ENCODE assay signal across 16 cellular contexts in genomic region chr3:74642876-74643275, GRCh38. TPM values are rescaled to one million over a fixed set of nuclear protein-coding genes. Genes with fewer than 3 reads are reported as not detected.
DNase-seq lines count a peak whose midpoint lies in the region; ATAC-seq and TF ChIP-seq lines count a peak whose summit lies in the region.
"Had no signal": no experiment of that assay in that cellular context is flagged by ENCODE, and none has a peak within 500 bp of the region (broad histone marks: within the 10 kb centered on the region; RNA-seq: fewer than 3 reads in every experiment).

No MANE protein-coding gene starts in this region.

- no peaks in the 10 kb centered on the region for H3K9me3 Mint-ChIP-seq in MCF 10A (ENCODE audit: unreplicated experiment)

- H3K27me3 ChIP-seq in breast epithelium (no peaks in the 10 kb centered on the region), mammary epithelial cell (ENCODE audit: insufficient read depth, low read length) (no peaks in the 10 kb centered on the region), right atrium auricular region (no peaks in the 10 kb centered on the region), stomach (no peaks in the 10 kb centered on the region)

- DNase-seq in MCF 10A (ENCODE audit: unreplicated experiment): no peak
- DNase-seq in breast epithelium (ENCODE audit: low spot score in 2 of 2): no peak
- DNase-seq in mammary epithelial cell: no peak
- DNase-seq in right atrium auricular region (ENCODE audit: low spot score): no peak
- no peak for DNase-seq in stomach
- DNase-seq in NCI-H2029 (lab: John Stamatoyannopoulos, UW): no peak
- DNase-seq: 8988T, DMS 273 treated with DMSO at 0.1 percent for 48 hours, HCEC 1CT, MV-4-11, NCI-H1417 treated with DMSO at 0.1 percent for 48 hours, NCI-H2029 treated with DMSO at 0.1 percent for 48 hours, NCI-H510A had no signal

- H3K4me3 ChIP-seq in breast epithelium (no peak overlapping the region), mammary epithelial cell (replicated peaks in 1 of 3; ENCODE audit: insufficient read depth in 1 of 3, low read depth in 2 of 3, low read length in 3 of 3) (no peak overlapping the region), right atrium auricular region (no peak overlapping the region), stomach (no peak overlapping the region)

- BruUV-seq in MCF 10A (replicated peaks; lab: Mats Ljungman, UMichigan): no TSS peak
- BruUV-seq in mammary epithelial cell (replicated peaks; lab: Mats Ljungman, UMichigan): no TSS peak

- 96% methylated on average over 1 of the region's 1 CpG for WGBS in mammary epithelial cell (ENCODE audit: low coverage, missing lambda C conversion rate)
- 79 to 90% (median 88%) methylated on average over 1 of the region's 1 CpG for WGBS in stomach, 5 donors

- TF ChIP-seq CTCF in MCF 10A (IDR thresholded peaks at IDR 0.05; ENCODE audit: unreplicated experiment) (no peak), breast epithelium (IDR thresholded peaks at IDR 0.05) (no peak), mammary epithelial cell (conservative IDR thresholded peaks at IDR 0.05 in 1 of 2, IDR thresholded peaks at IDR 0.05 in 1 of 2; ENCODE audit: extremely low read depth in 1 of 2, insufficient read depth in 1 of 2, low read depth in 1 of 2, low read length in 2 of 2) (no peak), right atrium auricular region (IDR thresholded peaks at IDR 0.05) (no peak), stomach (IDR thresholded peaks at IDR 0.05) (no peak)

- peak overlapping the region; percentile 37 for H3K27ac Mint-ChIP-seq in MCF 10A (ENCODE audit: low read depth, unreplicated experiment)

- no peak overlapping the region for H3K4me3 Mint-ChIP-seq in MCF 10A (ENCODE audit: unreplicated experiment)

- ATAC-seq in HG02870 (IDR thresholded peaks at IDR 0.05; ENCODE audit: unreplicated experiment) (no peak), GM18517 (IDR thresholded peaks at IDR 0.05; ENCODE audit: unreplicated experiment) (no peak)
- ATAC-seq: Panc1 had no signal

- H3K4me1 ChIP-seq in breast epithelium (no peaks in the 10 kb centered on the region), mammary epithelial cell (ENCODE audit: insufficient read depth, low read length) (peaks cover 33% of the 10 kb centered on the region), right atrium auricular region (peaks cover 0 to 9% of the 10 kb centered on the region in 2 donors), stomach (peaks cover 0 to 7% (median 0%) of the 10 kb centered on the region in 4 donors)

- POLR2A ChIA-PET in MCF 10A (lab: Yijun Ruan, JAX): no interaction called here

- dilution Hi-C loops in mammary epithelial cell (cut with HindIII; ENCODE audit: low sequenced_read_pairs): no loop called here

- H3K27me3 Mint-ChIP-seq in MCF 10A (ENCODE audit: insufficient read depth, unreplicated experiment): no peaks in the 10 kb centered on the region

- no peaks in the 10 kb centered on the region for H3K9me3 ChIP-seq in breast epithelium
- no peaks in the 10 kb centered on the region for H3K9me3 ChIP-seq in mammary epithelial cell (replicated peaks; ENCODE audit: insufficient read depth, low read length)
- H3K9me3 ChIP-seq in right atrium auricular region: no peaks in the 10 kb centered on the region
- H3K9me3 ChIP-seq in stomach: no peaks in the 10 kb centered on the region

- in situ Hi-C loops in mammary epithelial cell (cut with MboI; ENCODE audit: low sequenced_read_pairs in 2 of 2): no loop called here

- H3K27ac ChIP-seq in breast epithelium: peak overlapping the region in 1 of 2 donors; percentile 26
- H3K27ac ChIP-seq in mammary epithelial cell (ENCODE audit: insufficient read depth, low read depth, low read length): peak overlapping the region; percentile 40
- H3K27ac ChIP-seq in right atrium auricular region: peak overlapping the region; percentile 78 to 94
- H3K27ac ChIP-seq in stomach: peak overlapping the region in 4 of 5 donors; percentile 31 to 63 (median 50)

- H3K36me3 ChIP-seq in breast epithelium: no peaks in the 10 kb centered on the region
- H3K36me3 ChIP-seq in mammary epithelial cell (ENCODE audit: insufficient read depth, low read length): no peaks in the 10 kb centered on the region
- H3K36me3 ChIP-seq in right atrium auricular region: no peaks in the 10 kb centered on the region
- no peaks in the 10 kb centered on the region for H3K36me3 ChIP-seq in stomach

- no peak overlapping the region for H2AFZ ChIP-seq in mammary epithelial cell (ENCODE audit: low read depth, low read length)

- no peaks in the 10 kb centered on the region for H3K79me2 ChIP-seq in mammary epithelial cell (ENCODE audit: insufficient read depth, low read length)

- CTCF ChIA-PET in MCF 10A (lab: Yijun Ruan, JAX): no interaction called here
- CTCF ChIA-PET in mammary epithelial cell (lab: Charles Lee; ENCODE audit: low non-redundant PET): no interaction called here

- no peak for TF ChIP-seq POLR2A in breast epithelium (IDR thresholded peaks at IDR 0.05)
- no peak for TF ChIP-seq POLR2A in stomach (IDR thresholded peaks at IDR 0.05)

- TF ChIP-seq EP300 in stomach (IDR thresholded peaks at IDR 0.05): no peak

- no peaks in the 10 kb centered on the region for H4K20me1 ChIP-seq in mammary epithelial cell (ENCODE audit: insufficient read depth, low read length)

- H3K4me1 Mint-ChIP-seq in MCF 10A (ENCODE audit: insufficient read depth, unreplicated experiment): peaks cover 13% of the 10 kb centered on the region

- H3K36me3 Mint-ChIP-seq in MCF 10A (ENCODE audit: insufficient read depth, unreplicated experiment): no peaks in the 10 kb centered on the region

- intact Hi-C loops in MCF 10A (cut with micrococcal nuclease) (no loop called here), breast epithelium (cut with DNase I; ENCODE audit: low total_unique reads) (no loop called here), mammary epithelial cell (cut with micrococcal nuclease) (no loop called here), stomach (cut with DNase I; ENCODE audit: low total_unique reads) (no loop called here)

- H3K9ac ChIP-seq in mammary epithelial cell (ENCODE audit: insufficient read depth, low read length): no peak overlapping the region

- H3K4me2 ChIP-seq in mammary epithelial cell (ENCODE audit: insufficient read depth, low read depth, low read length): no peak overlapping the region

RNA-seq across cellular contexts. Expression of gene CNTN3, which starts 28.4 kb away (rescaled TPM):
- 2.6 and 3.5 TPM in 2 replicates for total RNA-seq in MCF 10A (2022)
- 10 to 100 TPM in 1 of 3 donors, 1 to 10 TPM in 2; 3.6 to 12.2 (median 3.7) TPM for total RNA-seq in breast epithelium
- 10 to 100 TPM; 29.8 to 32.7 TPM for total RNA-seq in mammary epithelial cell
- 11.9 TPM for polyA plus RNA-seq in mammary epithelial cell
- 22.9 TPM for polyA minus RNA-seq in mammary epithelial cell
- 1 to 10 TPM; 2.5 to 3.5 TPM for total RNA-seq in right atrium auricular region
- total RNA-seq in stomach: 10 to 100 TPM in 1 of 5 donors, 1 to 10 TPM in 4; 1.2 to 17.1 (median 6.1) TPM
- polyA plus RNA-seq in stomach: 1 to 10 TPM in 2 of 3 donors, under 1 TPM in 1; 0.76 to 1.5 (median 1.3) TPM
